Comparison of ENCODE assay signal across 14 cellular contexts in genomic region chr6:36128793-36129192, GRCh38. TPM values are rescaled to one million over a fixed set of nuclear protein-coding genes. Genes with fewer than 3 reads are reported as not detected.
DNase-seq lines count a peak whose midpoint lies in the region; ATAC-seq and TF ChIP-seq lines count a peak whose summit lies in the region.
"Had no signal": no experiment of that assay in that cellular context is flagged by ENCODE, and none has a peak within 500 bp of the region (broad histone marks: within the 10 kb centered on the region; RNA-seq: fewer than 3 reads in every experiment).

No MANE protein-coding gene starts in this region.

- H3K36me3 ChIP-seq in H7 (replicated peaks; ENCODE audit: control insufficient read depth, insufficient read depth, low read length) (no peaks in the 10 kb centered on the region), neutrophil (peaks cover 18% of the 10 kb centered on the region)
- H3K36me3 ChIP-seq: lower lobe of right lung, vagina had no signal

- no peak overlapping the region for H3K27ac Mint-ChIP-seq in activated CD4-positive, alpha-beta T cell treated with anti-CD3 and anti-CD28 coated beads, Interleukin-2, amount 10 ng/mL, durations not matched to agents 7 days and 5 days
- no peak overlapping the region for H3K27ac Mint-ChIP-seq in activated T-helper 1 cell treated with anti-CD3 and anti-CD28 coated beads, Interleukin-12 subunit alpha, Interleukin-12 subunit beta, Interleukin-2, Interleukin-4 antibody, amounts not matched to agents 30 ng/mL and 10 ng/mL and 1 ng/mL, durations not matched to agents 14 hours and 24 hours and 36 hours

- intact Hi-C loops in activated T-helper 1 cell treated with anti-CD3 and anti-CD28 coated beads, Interleukin-12 subunit alpha, Interleukin-12 subunit beta, Interleukin-2, Interleukin-4 antibody, amounts not matched to agents 30 ng/mL and 10 ng/mL and 1 ng/mL, durations not matched to agents 14 hours and 24 hours and 36 hours (cut with micrococcal nuclease) = loop anchor here (10.0 kb wide), 2 partner anchors 416 to 466 kb away; partner anchors contain the start of genes SRSF3 and STK38
- intact Hi-C loops in left cardiac atrium (cut with DNase I) = loop anchor here in 1 of 2 donors (5.0 kb wide), 1 partner anchor 229 kb away; no protein-coding TSS in a partner anchor

- H3K9me3 ChIP-seq in neutrophil = no peaks in the 10 kb centered on the region
- H3K9me3 ChIP-seq: lower lobe of right lung, vagina had no signal

- peaks cover 12% of the 10 kb centered on the region for H3K36me3 Mint-ChIP-seq in activated CD4-positive, alpha-beta T cell treated with anti-CD3 and anti-CD28 coated beads, Interleukin-2, amount 10 ng/mL, durations not matched to agents 7 days and 5 days (ENCODE audit: low read depth)
- H3K36me3 Mint-ChIP-seq in activated T-helper 1 cell treated with anti-CD3 and anti-CD28 coated beads, Interleukin-12 subunit alpha, Interleukin-12 subunit beta, Interleukin-2, Interleukin-4 antibody, amounts not matched to agents 30 ng/mL and 10 ng/mL and 1 ng/mL, durations not matched to agents 14 hours and 24 hours and 36 hours (ENCODE audit: low read depth) = peaks cover 10% of the 10 kb centered on the region

- H3K4me3 Mint-ChIP-seq in activated CD4-positive, alpha-beta T cell treated with anti-CD3 and anti-CD28 coated beads, Interleukin-2, amount 10 ng/mL, durations not matched to agents 7 days and 5 days = peak overlapping the region; percentile 49
- peak overlapping the region; percentile 74 for H3K4me3 Mint-ChIP-seq in activated T-helper 1 cell treated with anti-CD3 and anti-CD28 coated beads, Interleukin-12 subunit alpha, Interleukin-12 subunit beta, Interleukin-2, Interleukin-4 antibody, amounts not matched to agents 30 ng/mL and 10 ng/mL and 1 ng/mL, durations not matched to agents 14 hours and 24 hours and 36 hours

- CTCF ChIA-PET in activated CD4-positive, alpha-beta T cell treated with anti-CD3 and anti-CD28 coated beads, Interleukin-2, amount 10 ng/mL, durations not matched to agents 7 days and 5 days (lab: Charles Lee) = interaction anchor here (0.6 to 2.2 kb wide), 3 partner anchors 7 to 300 kb away, joined by 3 to 7 read pairs (median 4); no protein-coding TSS in a partner anchor

- POLR2A ChIA-PET in activated CD4-positive, alpha-beta T cell treated with anti-CD3 and anti-CD28 coated beads, Interleukin-2, amount 10 ng/mL, durations not matched to agents 7 days and 5 days (lab: Charles Lee) = no interaction called here

- H3K27me3 Mint-ChIP-seq in activated CD4-positive, alpha-beta T cell treated with anti-CD3 and anti-CD28 coated beads, Interleukin-2, amount 10 ng/mL, durations not matched to agents 7 days and 5 days = no peaks in the 10 kb centered on the region
- no peaks in the 10 kb centered on the region for H3K27me3 Mint-ChIP-seq in activated T-helper 1 cell treated with anti-CD3 and anti-CD28 coated beads, Interleukin-12 subunit alpha, Interleukin-12 subunit beta, Interleukin-2, Interleukin-4 antibody, amounts not matched to agents 30 ng/mL and 10 ng/mL and 1 ng/mL, durations not matched to agents 14 hours and 24 hours and 36 hours (ENCODE audit: insufficient read depth)

- no peaks in the 10 kb centered on the region for H3K9me3 Mint-ChIP-seq in activated CD4-positive, alpha-beta T cell treated with anti-CD3 and anti-CD28 coated beads, Interleukin-2, amount 10 ng/mL, durations not matched to agents 7 days and 5 days
- H3K9me3 Mint-ChIP-seq in activated T-helper 1 cell treated with anti-CD3 and anti-CD28 coated beads, Interleukin-12 subunit alpha, Interleukin-12 subunit beta, Interleukin-2, Interleukin-4 antibody, amounts not matched to agents 30 ng/mL and 10 ng/mL and 1 ng/mL, durations not matched to agents 14 hours and 24 hours and 36 hours = no peaks in the 10 kb centered on the region
- H3K9me3 Mint-ChIP-seq: neural crest cell had no signal

- no peak for TF ChIP-seq CTCF in neutrophil (IDR thresholded peaks at IDR 0.05)

- H3K27me3 ChIP-seq in H7 (ENCODE audit: control insufficient read depth, insufficient read depth, low read length) = peaks cover 8% of the 10 kb centered on the region
- H3K27me3 ChIP-seq in neutrophil = no peaks in the 10 kb centered on the region
- H3K27me3 ChIP-seq: vagina had no signal

- DNase-seq in activated CD4-positive, alpha-beta T cell treated with anti-CD3 and anti-CD28 coated beads, Interleukin-2, amount 10 ng/mL, durations not matched to agents 7 days and 5 days = no peak
- DNase-seq in activated CD4-positive, alpha-beta T cell treated with anti-CD3 and anti-CD28 coated beads for 48 hours = no peak
- peak; percentile 12 for DNase-seq in H7
- no peak for DNase-seq in activated T-helper 1 cell treated with anti-CD3 and anti-CD28 coated beads, Interleukin-12 subunit alpha, Interleukin-12 subunit beta, Interleukin-2, Interleukin-4 antibody, amounts not matched to agents 30 ng/mL and 10 ng/mL and 1 ng/mL, durations not matched to agents 14 hours and 24 hours and 36 hours (ENCODE audit: low spot score)
- DNase-seq in hippocampal formation (lab: John Stamatoyannopoulos, UW) = no peak
- no peak for DNase-seq in DMS153 (lab: John Stamatoyannopoulos, UW)
- no peak for DNase-seq in left cardiac atrium
- DNase-seq: activated CD4-positive, CD25-positive, alpha-beta regulatory T cell treated with anti-CD3 and anti-CD28 coated beads, Interleukin-2, amount 50 U/mL, for 72 hours; lower lobe of right lung; NK-92 treated with Interleukin-12 subunit alpha and Interleukin-12 subunit beta, amount 100 ng/mL, for 24 hours had no signal

- peaks cover 84 to 91% of the 10 kb centered on the region in 2 experiments for H3K4me1 ChIP-seq in neutrophil (ENCODE audit: control insufficient read depth in 1 of 2, insufficient read depth in 1 of 2, low read depth in 1 of 2, low read length in 1 of 2)

- no peak for ATAC-seq in left cardiac atrium
- ATAC-seq: Right ventricle myocardium inferior had no signal

- peak overlapping the region; percentile 96 for H3K27ac ChIP-seq in neutrophil
- H3K27ac ChIP-seq: lower lobe of right lung, vagina had no signal

- H3K4me3 ChIP-seq in H7 (ENCODE audit: insufficient read depth, low read depth, low read length) (no peak overlapping the region), neutrophil (ENCODE audit: low read depth in 1 of 2, low read length in 1 of 2) (peak overlapping the region; percentile 48 to 70)
- H3K4me3 ChIP-seq: lower lobe of right lung, vagina had no signal

- H3K4me1 Mint-ChIP-seq in activated CD4-positive, alpha-beta T cell treated with anti-CD3 and anti-CD28 coated beads, Interleukin-2, amount 10 ng/mL, durations not matched to agents 7 days and 5 days = peaks cover 75% of the 10 kb centered on the region
- peaks cover 72% of the 10 kb centered on the region for H3K4me1 Mint-ChIP-seq in activated T-helper 1 cell treated with anti-CD3 and anti-CD28 coated beads, Interleukin-12 subunit alpha, Interleukin-12 subunit beta, Interleukin-2, Interleukin-4 antibody, amounts not matched to agents 30 ng/mL and 10 ng/mL and 1 ng/mL, durations not matched to agents 14 hours and 24 hours and 36 hours (ENCODE audit: low read depth)

RNA-seq across cellular contexts. Expression of gene MAPK13, which starts 1.5 kb away (rescaled TPM):
- total RNA-seq in activated CD4-positive, alpha-beta T cell treated with anti-CD3 and anti-CD28 coated beads, Interleukin-2, amount 10 ng/mL, durations not matched to agents 7 days and 5 days = 10 to 100 TPM; 29.3 to 29.9 TPM
- total RNA-seq in H7 (2014; rRNA removed; shearing (Covaris generic)) = 3.2 TPM in 2 replicates
- total RNA-seq in activated T-helper 1 cell treated with anti-CD3 and anti-CD28 coated beads, Interleukin-12 subunit alpha, Interleukin-12 subunit beta, Interleukin-2, Interleukin-4 antibody, amounts not matched to agents 30 ng/mL and 10 ng/mL and 1 ng/mL, durations not matched to agents 14 hours and 24 hours and 36 hours = 54.6 and 55.7 TPM in 2 replicates
- total RNA-seq in left cardiac atrium = 1 to 10 TPM; 1.9 to 4.6 TPM
